In genomic region chr9:87237337-87237736, GRCh38 we compare ENCODE assay signal across 19 cellular contexts.
A peak's percentile ranks its signal among the peaks of the same experiment; 100 is the strongest.
DNase-seq lines count a peak whose midpoint lies in the region; ATAC-seq, FAIRE-seq and TF ChIP-seq lines count a peak whose summit lies in the region.
"Had no signal": no experiment of that assay in that cellular context is flagged by ENCODE, and none has a peak within 500 bp of the region (broad histone marks: within the 10 kb centered on the region; RNA-seq: fewer than 3 reads in every experiment).

No MANE protein-coding gene starts in this region.

- H3K4me1 Mint-ChIP-seq in osteocyte (ENCODE audit: unreplicated experiment): peaks cover 43% of the 10 kb centered on the region
- H3K4me1 Mint-ChIP-seq: B cell had no signal

- 52 to 60% methylated on average over 4 of the region's 4 CpGs for WGBS in GM23248 (ENCODE audit: low coverage in 1 of 2, low lambda C conversion rate in 2 of 2, missing lambda C conversion rate in 2 of 2), 2 experiments
- 78 to 90% methylated on average over 4 of the region's 4 CpGs for WGBS in heart right ventricle, 2 donors

- H3K36me3 Mint-ChIP-seq in osteocyte (ENCODE audit: unreplicated experiment): peaks cover 3% of the 10 kb centered on the region

- no peaks in the 10 kb centered on the region for H3K79me2 ChIP-seq in GM23248 (ENCODE audit: insufficient read depth)

- peak overlapping the region; percentile 78 for H3K27ac Mint-ChIP-seq in osteocyte (ENCODE audit: unreplicated experiment)
- H3K27ac Mint-ChIP-seq: B cell; CD4-positive, alpha-beta T cell had no signal

- no peak overlapping the region for H3K9ac ChIP-seq in GM23248

- H3K4me3 ChIP-seq in GM23248 (no peak overlapping the region), fibroblast of the aortic adventitia (ENCODE audit: low read depth, low read length) (no peak overlapping the region), heart right ventricle (no peak overlapping the region)
- H3K4me3 ChIP-seq: GM12878 had no signal

- H3K27me3 ChIP-seq in GM23248 (replicated peaks; ENCODE audit: insufficient read depth): no peaks in the 10 kb centered on the region
- no peaks in the 10 kb centered on the region for H3K27me3 ChIP-seq in heart right ventricle

- no peaks in the 10 kb centered on the region for H3K9me2 ChIP-seq in GM23248 (ENCODE audit: insufficient read depth)

- in situ Hi-C loops in GM23248 (cut with MboI): no loop called here

- no peak for FAIRE-seq in HTR-8/SVneo (lab: Jason Lieb, UNC)
- FAIRE-seq: GM12878, H1 had no signal

- DNase-seq in GM23248 (peak; percentile 18), astrocyte of the hippocampus (ENCODE audit: low read depth, low spot score) (peak; percentile 29), fibroblast of the aortic adventitia (ENCODE audit: low read depth) (peak; percentile 52), osteocyte (ENCODE audit: extremely low spot score, unreplicated experiment) (no peak), NCI-H524 (lab: John Stamatoyannopoulos, UW) (no peak), HTR-8/SVneo (ENCODE audit: insufficient read length, low spot score) (no peak), heart right ventricle (no peak), NCI-H1417 (lab: John Stamatoyannopoulos, UW) (no peak)
- DNase-seq: ACHN; C1 segment of cervical spinal cord; Calu3; CD4-positive, alpha-beta T cell; DMS 273 treated with DMSO at 0.1 percent for 48 hours; IMR-90 had no signal

- H3K4me3 Mint-ChIP-seq in osteocyte (ENCODE audit: unreplicated experiment): no peak overlapping the region
- H3K4me3 Mint-ChIP-seq: B cell; CD4-positive, alpha-beta T cell had no signal

- H4K20me1 ChIP-seq in GM23248 (ENCODE audit: insufficient read depth): no peaks in the 10 kb centered on the region

- no peak for ATAC-seq in heart right ventricle
- ATAC-seq: GM12878, HCT116 had no signal

- H3K9me3 ChIP-seq in GM23248 (ENCODE audit: low read depth): no peaks in the 10 kb centered on the region
- no peaks in the 10 kb centered on the region for H3K9me3 ChIP-seq in heart right ventricle

- no peaks in the 10 kb centered on the region for H3F3A ChIP-seq in GM23248 (ENCODE audit: insufficient read depth)

- H3K9me3 Mint-ChIP-seq in osteocyte (ENCODE audit: unreplicated experiment): peaks cover 12% of the 10 kb centered on the region
- H3K9me3 Mint-ChIP-seq: CD4-positive, alpha-beta T cell had no signal

- H3K4me1 ChIP-seq in GM23248 (ENCODE audit: insufficient read depth) (0 out of 2 replicates have a peak, but pooled peaks cover 6% of the 10 kb centered on the region), heart right ventricle (peaks cover 0 to 4% (median 0%) of the 10 kb centered on the region in 9 donors)

- H3K36me3 ChIP-seq in GM23248 (ENCODE audit: low read depth): no peaks in the 10 kb centered on the region
- no peaks in the 10 kb centered on the region for H3K36me3 ChIP-seq in heart right ventricle

- H3K4me2 ChIP-seq in GM23248 (ENCODE audit: unreplicated experiment): no peak overlapping the region

- intact Hi-C loops in heart right ventricle (cut with DNase I): no loop called here

- H3K27me3 Mint-ChIP-seq in osteocyte (ENCODE audit: unreplicated experiment): no peaks in the 10 kb centered on the region

- H3K27ac ChIP-seq in GM23248: no peak overlapping the region
- no peak overlapping the region for H3K27ac ChIP-seq in heart right ventricle
- H3K27ac ChIP-seq: HL-60 had no signal

- TF ChIP-seq CTCF in fibroblast of the aortic adventitia (IDR thresholded peaks at IDR 0.05; ENCODE audit: insufficient read depth, low read length) (no peak), osteocyte (IDR thresholded peaks at IDR 0.05) (no peak), heart right ventricle (IDR thresholded peaks at IDR 0.05) (no peak)

- no peak overlapping the region for H2AFZ ChIP-seq in GM23248

Comparison
In these comparisons a context has a peak if more than half of its experiments do, and no peak if none do; other contexts are left out.
1. DNase-seq: peak in GM23248 (single experiment), astrocyte of the hippocampus (single experiment) and fibroblast of the aortic adventitia (single experiment); none in osteocyte (single experiment), NCI-H524 (0 of 2), HTR-8/SVneo (single experiment), heart right ventricle (0 of 2) and NCI-H1417 (0 of 3).